Comparison of ENCODE assay signal across 1 cellular context in the genomic region with DNA sequence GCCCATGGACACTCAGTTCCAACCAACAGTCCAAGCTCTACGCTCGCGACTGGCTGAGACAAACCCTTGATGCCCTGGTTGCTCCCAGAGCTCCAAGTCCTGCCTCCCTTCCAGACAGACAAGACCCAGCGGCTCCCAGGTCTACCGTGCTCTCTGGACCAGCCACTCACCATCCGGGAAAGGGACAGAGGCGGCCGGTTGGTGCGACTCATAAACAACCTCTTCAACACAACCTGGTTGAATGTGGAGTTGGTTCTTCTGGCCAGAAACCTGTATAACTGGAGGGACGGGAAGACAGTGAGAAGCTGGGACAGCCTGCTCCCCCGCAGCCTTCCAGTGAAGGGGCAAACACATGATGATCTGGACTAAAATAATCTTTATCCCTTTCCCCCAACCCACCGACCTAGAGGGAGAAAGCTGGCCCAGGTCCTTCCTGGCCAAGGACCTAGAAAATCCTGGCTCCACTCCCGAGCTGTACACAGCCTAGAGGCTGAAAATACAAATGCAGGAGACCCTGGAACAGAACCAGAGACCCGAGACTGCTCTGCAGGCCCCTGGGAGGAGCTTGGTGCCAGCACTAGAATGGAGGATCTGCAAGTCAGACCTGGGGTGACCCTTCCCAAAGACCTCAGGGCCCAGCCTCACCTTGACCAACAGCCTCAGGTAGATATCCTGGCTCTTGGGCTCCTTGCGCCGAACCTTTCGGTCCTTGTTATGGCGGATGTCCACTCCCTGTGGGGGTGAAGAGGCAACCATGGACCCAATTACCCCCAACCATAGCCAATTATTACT.
TF ChIP-seq lines count a peak whose summit lies in the region.

No MANE protein-coding gene starts in this region.

TF ChIP-seq in K562, 482 proteins besides CTCF, POLR2A, EP300 and RAD21:
- no peak for TF ChIP-seq ZBTB12 (CRISPR knock-in tag; IDR thresholded peaks at IDR 0.05)
- no peak for TF ChIP-seq CHCHD3 (CRISPR knock-in tag; IDR thresholded peaks at IDR 0.05)
- TF ChIP-seq ZNF232 (CRISPR knock-in tag; IDR thresholded peaks at IDR 0.05): no peak
- 0 out of 2 replicates have a peak, but pooled peaks have one; percentile 36 for TF ChIP-seq E2F5 (CRISPR knock-in tag; IDR thresholded peaks at IDR 0.05)
- TF ChIP-seq MEF2D (tag; conservative IDR thresholded peaks at IDR 0.05; ENCODE audit: low read depth): no peak
- TF ChIP-seq TFAP4 (CRISPR knock-in tag; IDR thresholded peaks at IDR 0.05; ENCODE audit: borderline replicate concordance): 0 out of 2 replicates have a peak, but pooled peaks have one; percentile 11
- peak; percentile 37; the same call in 1 of the 2 replicates for TF ChIP-seq ZNF740 (CRISPR knock-in tag; IDR thresholded peaks at IDR 0.05)
- no peak for TF ChIP-seq ZNF740 (tag; IDR thresholded peaks at IDR 0.05)
- TF ChIP-seq NFATC3 (IDR thresholded peaks at IDR 0.05): no peak
- 0 out of 2 replicates have a peak, but pooled peaks have one; percentile 37 for TF ChIP-seq KAT7 (CRISPR knock-in tag; IDR thresholded peaks at IDR 0.05; ENCODE audit: borderline replicate concordance)
- no peak for TF ChIP-seq FOXM1 (IDR thresholded peaks at IDR 0.05; ENCODE audit: low read depth)
- TF ChIP-seq FOXM1 (CRISPR knock-in tag; IDR thresholded peaks at IDR 0.05; ENCODE audit: low read depth): no peak
- peak; percentile 78 for TF ChIP-seq RBFOX2 (IDR thresholded peaks at IDR 0.05; ENCODE audit: low read depth, low read length)
- TF ChIP-seq TBL1XR1 (IDR thresholded peaks at IDR 0.05; ENCODE audit: low read length in 2 of 2): no peak
- no peak for TF ChIP-seq HMG20B (CRISPR knock-in tag; IDR thresholded peaks at IDR 0.05)
TF ChIP-seq in K562: peak in this region for 5.
